30 cellular contexts compared by ENCODE assay signal in genomic region chr1:114178940-114179339, GRCh38. TPM values are rescaled to one million over a fixed set of nuclear protein-coding genes. Genes with fewer than 3 reads are reported as not detected.
A peak's percentile ranks its signal among the peaks of the same experiment; 100 is the strongest.
DNase-seq lines count a peak whose midpoint lies in the region; ATAC-seq, FAIRE-seq and TF ChIP-seq lines count a peak whose summit lies in the region.
"Had no signal": no experiment of that assay in that cellular context is flagged by ENCODE, and none has a peak within 500 bp of the region (broad histone marks: within the 10 kb centered on the region; RNA-seq: fewer than 3 reads in every experiment).

No MANE protein-coding gene starts in this region.

- H3K36me3 ChIP-seq in PC-3 (ENCODE audit: low read depth, low read length) (no peaks in the 10 kb centered on the region), Peyer's patch (no peaks in the 10 kb centered on the region)
- H3K36me3 ChIP-seq: BLaER1 treated with 17β-estradiol and CSF1 and Interleukin-3, amounts not matched to agents 10 nM and 100 nM; HAP-1 had no signal

- no peak overlapping the region for H3K4me2 ChIP-seq in PC-3 (ENCODE audit: low read length)
- H3K4me2 ChIP-seq: BLaER1 treated with 17β-estradiol and CSF1 and Interleukin-3, amounts not matched to agents 10 nM and 100 nM had no signal

- intact Hi-C loops in PC-3 (cut with micrococcal nuclease) = no loop called here

- H2AFZ ChIP-seq in PC-3 (ENCODE audit: low read length) = no peak overlapping the region

- peaks cover 43% of the 10 kb centered on the region for H3K27me3 ChIP-seq in PC-3 (ENCODE audit: low read length)
- H3K27me3 ChIP-seq in Peyer's patch = no peaks in the 10 kb centered on the region
- H3K27me3 ChIP-seq: BLaER1 treated with 17β-estradiol and CSF1 and Interleukin-3, amounts not matched to agents 10 nM and 100 nM had no signal

- H4K20me1 ChIP-seq in PC-3 (ENCODE audit: low read length) = no peaks in the 10 kb centered on the region
- H4K20me1 ChIP-seq: BLaER1 treated with 17β-estradiol and CSF1 and Interleukin-3, amounts not matched to agents 10 nM and 100 nM had no signal

- no TSS peak for BruUV-seq in PC-3 (replicated peaks; lab: Mats Ljungman, UMichigan)

- no peaks in the 10 kb centered on the region for H3K79me2 ChIP-seq in PC-3 (ENCODE audit: low read length)

- TF ChIP-seq POLR2A in Peyer's patch (IDR thresholded peaks at IDR 0.05) = no peak

- peak; percentile 95 for FAIRE-seq in islet of Langerhans (lab: Jason Lieb, UNC)
- FAIRE-seq: GM12878 had no signal

- H3K4me3 ChIP-seq in PC-3 (ENCODE audit: low read length) = no peak overlapping the region
- no peak overlapping the region for H3K4me3 ChIP-seq in Peyer's patch
- H3K4me3 ChIP-seq: BLaER1 treated with 17β-estradiol and CSF1 and Interleukin-3, amounts not matched to agents 10 nM and 100 nM; GM12878; HAP-1 had no signal

- no peak for ATAC-seq in PC-3
- ATAC-seq: GM12878 had no signal

- H3K9me3 ChIP-seq in PC-3 (ENCODE audit: low read length) (no peaks in the 10 kb centered on the region), Peyer's patch (no peaks in the 10 kb centered on the region)
- H3K9me3 ChIP-seq: BLaER1 treated with 17β-estradiol and CSF1 and Interleukin-3, amounts not matched to agents 10 nM and 100 nM; HAP-1 had no signal

- no peaks in the 10 kb centered on the region for H3K9me2 ChIP-seq in PC-3 (replicated peaks; ENCODE audit: low read length)

- TF ChIP-seq CTCF in PC-3 (conservative IDR thresholded peaks at IDR 0.05; ENCODE audit: low read depth, low read length) (no peak), Peyer's patch (IDR thresholded peaks at IDR 0.05) (no peak)

- CTCF ChIA-PET in PC-3 (lab: Charles Lee) = no interaction called here

- H3K4me1 ChIP-seq in PC-3 (ENCODE audit: insufficient read depth, low read length) (peaks cover 6% of the 10 kb centered on the region; the same call in 1 of the 2 replicates), Peyer's patch (no peaks in the 10 kb centered on the region)
- H3K4me1 ChIP-seq: BLaER1 treated with 17β-estradiol and CSF1 and Interleukin-3, amounts not matched to agents 10 nM and 100 nM; HAP-1 had no signal

- H3K27ac ChIP-seq in PC-3 (ENCODE audit: low read length) (no peak overlapping the region), Peyer's patch (no peak overlapping the region)
- H3K27ac ChIP-seq: BLaER1 treated with 17β-estradiol and CSF1 and Interleukin-3, amounts not matched to agents 10 nM and 100 nM; HL-60 had no signal

- DNase-seq in NCI-H2171 treated with DMSO at 0.1 percent for 48 hours (lab: John Stamatoyannopoulos, UW) (peak; percentile 80), NCI-H2171 (lab: John Stamatoyannopoulos, UW) (no peak), NCI-H1694 (lab: John Stamatoyannopoulos, UW) (peak; percentile 72), PC-3 (peak; percentile 39), Peyer's patch (no peak), cerebellar nuclear complex (lab: John Stamatoyannopoulos, UW) (no peak), HK-2 (ENCODE audit: unreplicated experiment) (no peak)
- DNase-seq: AML-193; CD4-positive, alpha-beta T cell; COR-L47; DMS79; EL; GDM1; GOT3; HFFc6; NCI-H1417 treated with DMSO at 0.1 percent for 48 hours; NCI-H1930; NCI-H2107; NCI-H526 treated with DMSO at 0.1 percent for 48 hours; NK-92 treated with Interleukin-12 subunit alpha and Interleukin-12 subunit beta, amount 100 ng/mL, for 24 hours; SHP77 treated with DMSO at 0.1 percent for 48 hours; T-helper 1 cell had no signal

- H3K9ac ChIP-seq in PC-3 (ENCODE audit: low read length) = no peak overlapping the region
- H3K9ac ChIP-seq: BLaER1 treated with 17β-estradiol and CSF1 and Interleukin-3, amounts not matched to agents 10 nM and 100 nM had no signal

- H3F3A ChIP-seq in PC-3 (ENCODE audit: low read length, unreplicated experiment) = no peaks in the 10 kb centered on the region

- POLR2A ChIA-PET in PC-3 (lab: Charles Lee; ENCODE audit: unreplicated experiment) = no interaction called here

RNA-seq across cellular contexts. Expression of gene SYT6, which starts 25.3 kb away (rescaled TPM):
- total RNA-seq in PC-3 (2014; rRNA removed) (not detected in 2 replicates), Peyer's patch (not detected)
- total RNA-seq: A172; CD4-positive, alpha-beta T cell; HFFc6; M059J; NCI-H460 had no signal

Comparison
In these comparisons a context has a peak if more than half of its experiments do, and no peak if none do; other contexts are left out.
1. DNase-seq: peak in NCI-H2171 treated with DMSO at 0.1 percent for 48 hours (single experiment), NCI-H1694 (single experiment) and PC-3 (single experiment); none in NCI-H2171 (single experiment), Peyer's patch (0 of 3), cerebellar nuclear complex (0 of 2) and HK-2 (single experiment).